8 cellular contexts compared by ENCODE assay signal in the genomic region with DNA sequence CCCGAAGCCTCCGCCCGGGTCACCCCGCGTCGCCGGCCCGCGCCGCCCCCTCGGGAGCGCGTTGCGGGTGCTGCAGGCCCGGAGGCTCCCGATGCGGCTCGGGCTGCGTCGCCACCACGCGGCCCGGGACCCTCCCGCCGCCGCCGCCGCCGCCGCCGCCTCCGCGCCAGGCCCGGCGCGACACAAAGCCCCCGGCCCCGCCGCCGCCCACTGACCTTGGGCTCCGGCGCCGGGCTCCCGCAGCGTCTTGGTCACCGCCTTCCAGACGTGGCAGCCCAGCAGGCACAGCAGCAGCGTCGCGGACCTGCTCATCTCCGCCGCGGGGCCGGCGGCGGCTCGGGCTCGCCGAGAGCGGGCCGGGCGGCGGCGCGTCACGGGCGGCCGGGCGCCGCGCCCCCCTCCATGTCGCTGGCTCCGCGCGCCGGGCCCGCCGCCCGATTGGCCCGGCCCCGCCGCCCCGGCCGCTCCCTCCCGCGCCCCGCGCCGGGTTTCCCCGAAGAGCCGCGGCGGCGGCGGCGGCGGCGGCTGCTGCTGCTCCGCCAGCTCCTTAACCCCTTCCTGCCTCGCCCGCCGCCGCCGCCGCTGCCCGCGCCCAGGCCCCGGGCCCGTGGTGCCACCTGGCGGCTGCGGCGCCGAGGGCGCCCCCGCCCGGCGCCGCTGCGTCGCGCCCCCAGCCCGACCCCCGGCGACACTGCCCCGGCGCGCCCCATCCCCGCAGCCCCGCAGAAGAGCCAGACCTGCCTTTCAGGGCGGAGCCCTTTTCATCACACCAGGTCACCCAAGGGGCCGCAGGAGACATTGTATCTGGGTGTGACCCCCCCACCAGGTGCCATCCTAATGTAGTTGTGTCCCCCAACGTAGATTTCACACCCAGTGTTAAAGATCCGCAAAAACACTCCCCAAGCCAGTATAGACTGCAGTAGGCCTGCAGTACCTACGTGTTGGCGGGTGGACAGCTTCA. TPM values are rescaled to one million over a fixed set of nuclear protein-coding genes. Genes with fewer than 3 reads are reported as not detected.
DNase-seq lines count a peak whose midpoint lies in the region; FAIRE-seq and TF ChIP-seq lines count a peak whose summit lies in the region.

A gene (minus strand): TSS at position 549 of the 961 bp plus-strand sequence. CDS start 237 bp downstream, at position 312.

- H3K27me3 Mint-ChIP-seq in chondrocyte (ENCODE audit: low read depth) = no peaks in the 10 kb centered on the region

- peak within 1 kb of the TSS; percentile 68 for H3K27ac ChIP-seq in layer of hippocampus (ENCODE audit: low read depth, low read length)

- peak within 1 kb of the TSS; percentile 88 for H3K4me3 Mint-ChIP-seq in chondrocyte (ENCODE audit: unreplicated experiment)

- H3K36me3 Mint-ChIP-seq in chondrocyte (ENCODE audit: low read depth) = no peaks in the 10 kb centered on the region

- peak; percentile 1; the same call in 1 of the 2 replicates for TF ChIP-seq CTCF in AG10803 (conservative IDR thresholded peaks at IDR 0.05; ENCODE audit: low read length)
- TF ChIP-seq CTCF in chondrocyte (IDR thresholded peaks at IDR 0.05) = peak; percentile 58

- H3K27ac Mint-ChIP-seq in chondrocyte (ENCODE audit: unreplicated experiment) = peak within 1 kb of the TSS; percentile 80

- no peaks in the 10 kb centered on the region for H3K9me3 Mint-ChIP-seq in chondrocyte (ENCODE audit: low read depth)

- FAIRE-seq in GM19239 (lab: Jason Lieb, UNC) = no peak

- H3K4me3 ChIP-seq in AG10803 (ENCODE audit: low read length) = peak within 1 kb of the TSS; percentile 67
- H3K4me3 ChIP-seq in Jurkat, Clone E6-1 (ENCODE audit: low read length) = peak within 1 kb of the TSS; percentile 32

- H3K4me1 Mint-ChIP-seq in chondrocyte (ENCODE audit: low read depth) = peaks cover 19% of the 10 kb centered on the region

- DNase-seq in AG10803 (ENCODE audit: low read depth) = peak; percentile 58
- peak; percentile 76 for DNase-seq in GM19239 (ENCODE audit: insufficient read length, low spot score)
- no peak for DNase-seq in Jurkat, Clone E6-1 (ENCODE audit: low read depth, low spot score)
- DNase-seq in activated CD4-positive, alpha-beta T cell treated with anti-CD3 and anti-CD28 coated beads for 48 hours = peak; percentile 71
- no peak for DNase-seq in chondrocyte (ENCODE audit: low spot score)
- peak; percentile 29 to 33 for DNase-seq in stimulated activated CD4-positive, alpha-beta T cell treated with anti-CD3 and anti-CD28 coated beads, Interleukin-1b, Interleukin-23, amount 100 ng/mL, for 1 hour (ENCODE audit: low read depth in 2 of 2)
- no peak for DNase-seq in NCI-H128 (lab: John Stamatoyannopoulos, UW; ENCODE audit: unreplicated experiment)

- H3K27me3 ChIP-seq in layer of hippocampus (ENCODE audit: control insufficient read depth, insufficient read depth, low read length) = no peaks in the 10 kb centered on the region

RNA-seq across cellular contexts. Expression of the gene that starts here (rescaled TPM):
- 6.1 TPM for polyA plus RNA-seq in Jurkat, Clone E6-1 (2012; ENCODE audit: insufficient read depth, insufficient read length)
- total RNA-seq in chondrocyte = 31.2 to 40.9 TPM (median 34.9 TPM) in 3 replicates

Comparison
In these comparisons a context has a peak if more than half of its experiments do, and no peak if none do; other contexts are left out.
1. DNase-seq: peak in AG10803 (single experiment), GM19239 (single experiment), activated CD4-positive, alpha-beta T cell treated with anti-CD3 and anti-CD28 coated beads for 48 hours (single experiment) and stimulated activated CD4-positive, alpha-beta T cell treated with anti-CD3 and anti-CD28 coated beads, Interleukin-1b, Interleukin-23, amount 100 ng/mL, for 1 hour (2 of 2); none in Jurkat, Clone E6-1 (single experiment), chondrocyte (single experiment) and NCI-H128 (single experiment).